ENCODE assay signal across 21 cellular contexts in genomic region chr5:111345731-111346130, GRCh38.
DNase-seq lines count a peak whose midpoint lies in the region; TF ChIP-seq lines count a peak whose summit lies in the region.
"Had no signal": no experiment of that assay in that cellular context is flagged by ENCODE, and none has a peak within 500 bp of the region (broad histone marks: within the 10 kb centered on the region; RNA-seq: fewer than 3 reads in every experiment).

No MANE protein-coding gene starts in this region.

- no peaks in the 10 kb centered on the region for H3K27me3 ChIP-seq in adipocyte (replicated peaks; ENCODE audit: control insufficient read depth, insufficient read depth, low read length)
- H3K27me3 ChIP-seq: uterus had no signal

- DNase-seq in AG08395 (ENCODE audit: low spot score) (peak; percentile 8), GM03348 (ENCODE audit: low spot score) (peak; percentile 16), adipocyte (ENCODE audit: low read depth) (peak; percentile 56), iris pigment epithelial cell (ENCODE audit: low read depth) (peak; percentile 6), NCI-H1105 (lab: John Stamatoyannopoulos, UW) (no peak), activated gamma-delta T cell treated with Interleukin-2 at 50 U/mL for 16 hours (no peak), GM10248 (ENCODE audit: extremely low spot score) (no peak)
- DNase-seq in activated CD4-positive, alpha-beta T cell treated with anti-CD3 and anti-CD28 coated beads, Interleukin-2, amount 50 U/mL, for 4 hours, result no peak
- DNase-seq: activated CD4-positive, alpha-beta memory T cell treated with anti-CD3 and anti-CD28 coated beads, Interleukin-2, amount 10 ng/mL, durations not matched to agents 7 days and 5 days; activated CD4-positive, CD25-positive, alpha-beta regulatory T cell; activated naive CD4-positive, alpha-beta T cell treated with anti-CD3 and anti-CD28 coated beads, Interleukin-2, amount 10 ng/mL, durations not matched to agents 7 days and 5 days; activated T-cell treated with anti-CD3 and anti-CD28 coated beads, Interleukin-2, amount 50 U/mL, for 1 hour; aorta; DMS153; NCI-H2081; NCI-H510A treated with DMSO at 0.1 percent for 48 hours; RPMI8226; SK-N-SH; uterus had no signal

- H3K4me1 ChIP-seq in adipocyte (ENCODE audit: control insufficient read depth, insufficient read depth, low read length), result no peaks in the 10 kb centered on the region
- H3K4me1 ChIP-seq: A549, uterus had no signal

- no peaks in the 10 kb centered on the region for H3K36me3 ChIP-seq in adipocyte (ENCODE audit: control insufficient read depth, insufficient read depth, low read length, severe bottlenecking)
- H3K36me3 ChIP-seq: uterus had no signal

- H3K9me3 ChIP-seq in adipocyte (ENCODE audit: control insufficient read depth, low read length), result no peaks in the 10 kb centered on the region
- H3K9me3 ChIP-seq: A549, SK-N-SH, uterus had no signal

- POLR2A ChIA-PET in GM10248 (lab: Yijun Ruan, JAX), result no interaction called here

- CTCF ChIA-PET in GM10248 (lab: Yijun Ruan, JAX), result no interaction called here

- no peak overlapping the region for H3K9ac ChIP-seq in adipocyte (ENCODE audit: low read length)
- H3K9ac ChIP-seq: KMS-11, SK-N-SH had no signal

- H3K4me3 ChIP-seq in adipocyte (ENCODE audit: low read length), result no peak overlapping the region
- H3K4me3 ChIP-seq: A549, uterus had no signal

- TF ChIP-seq CTCF in GM10248 (IDR thresholded peaks at IDR 0.05; ENCODE audit: control extremely low read depth, extremely low read depth, low read depth, missing control alignments), result no peak

Comparison
In these comparisons a context has a peak if more than half of its experiments do, and no peak if none do; other contexts are left out.
1. DNase-seq: peak in AG08395 (single experiment), GM03348 (single experiment), adipocyte (single experiment) and iris pigment epithelial cell (single experiment); none in NCI-H1105 (single experiment), activated CD4-positive, alpha-beta T cell treated with anti-CD3 and anti-CD28 coated beads, Interleukin-2, amount 50 U/mL, for 4 hours (0 of 2), activated gamma-delta T cell treated with Interleukin-2 at 50 U/mL for 16 hours (single experiment) and GM10248 (single experiment).